ENCODE assay signal across 18 cellular contexts in the genomic region with DNA sequence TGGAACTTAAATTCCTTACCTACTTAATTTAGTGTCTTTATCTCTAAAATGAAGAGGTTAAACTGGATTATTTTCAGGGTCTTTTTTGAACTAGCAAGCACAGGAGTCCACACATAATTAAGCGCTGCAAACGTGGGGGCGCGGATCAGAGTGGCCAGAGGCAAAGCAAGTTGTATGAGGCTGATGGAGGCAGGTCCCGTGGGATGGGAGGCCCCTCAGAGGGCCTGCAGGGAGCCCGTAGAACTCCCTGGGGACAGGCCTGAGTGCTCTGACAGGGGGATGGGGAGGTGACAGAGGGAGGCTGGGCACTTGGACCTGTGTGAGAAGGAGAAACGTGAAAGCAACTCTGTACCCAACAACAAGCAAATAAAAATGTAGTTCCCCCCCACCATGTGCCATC.
"Had no signal": no experiment of that assay in that cellular context is flagged by ENCODE, and none has a peak within 500 bp of the region (broad histone marks: within the 10 kb centered on the region; RNA-seq: fewer than 3 reads in every experiment).

No MANE protein-coding gene starts in this region.

- H3K4me1 Mint-ChIP-seq: immature natural killer cell; naive thymus-derived CD8-positive, alpha-beta T cell; stimulated activated effector memory CD8-positive, alpha-beta T cell treated with anti-CD3 and anti-CD28 coated beads, Interleukin-12 subunit alpha, Interleukin-12 subunit beta, amount 100 ng/mL, for 72 hours had no signal

- H3K36me3 Mint-ChIP-seq: activated naive CD4-positive, alpha-beta T cell treated with anti-CD3 and anti-CD28 coated beads, Interleukin-2, amount 50 U/mL, for 72 hours; immature natural killer cell; memory B cell; naive thymus-derived CD8-positive, alpha-beta T cell; stimulated activated effector memory CD8-positive, alpha-beta T cell treated with anti-CD3 and anti-CD28 coated beads, Interleukin-12 subunit alpha, Interleukin-12 subunit beta, amount 100 ng/mL, for 72 hours had no signal

- H3K27ac Mint-ChIP-seq: activated T-helper 1 cell treated with anti-CD3 and anti-CD28 coated beads, Interleukin-12 subunit alpha, Interleukin-12 subunit beta, Interleukin-2, Interleukin-4 antibody, amounts not matched to agents 30 ng/mL and 10 ng/mL and 1 ng/mL, durations not matched to agents 14 hours and 24 hours and 36 hours; dendritic cell treated with granulocyte-macrophage colony-stimulating factor and Interleukin-4, amounts not matched to agents 40 ng/mL and 50 ng/mL, for 4 days; immature natural killer cell; memory B cell; naive thymus-derived CD8-positive, alpha-beta T cell; stimulated activated effector memory CD8-positive, alpha-beta T cell treated with anti-CD3 and anti-CD28 coated beads, Interleukin-12 subunit alpha, Interleukin-12 subunit beta, amount 100 ng/mL, for 72 hours had no signal

- DNase-seq: activated CD4-positive, alpha-beta T cell treated with anti-CD3 and anti-CD28 coated beads, Interleukin-2, amount 50 U/mL, for 1 hour; activated CD8-positive, alpha-beta memory T cell treated with anti-CD3 and anti-CD28 coated beads for 24 hours; activated gamma-delta T cell treated with Interleukin-2 at 50 U/mL for 16 hours; effector CD8-positive, alpha-beta T cell; immature natural killer cell; kidney glomerular epithelial cell; naive thymus-derived CD8-positive, alpha-beta T cell; sigmoid colon; stimulated activated CD4-positive, alpha-beta T cell treated with anti-CD3 and anti-CD28 coated beads, Interleukin-4, amount 100 ng/mL, for 24 hours; stomach; T1000 had no signal

- H3K36me3 ChIP-seq: adrenal gland, sigmoid colon, stomach, upper lobe of left lung had no signal

- H3K27me3 ChIP-seq: adrenal gland, sigmoid colon, stomach, upper lobe of left lung had no signal

- H3K9me3 Mint-ChIP-seq: activated naive CD4-positive, alpha-beta T cell treated with anti-CD3 and anti-CD28 coated beads, Interleukin-2, amount 50 U/mL, for 72 hours; activated T-helper 1 cell treated with anti-CD3 and anti-CD28 coated beads, Interleukin-12 subunit alpha, Interleukin-12 subunit beta, Interleukin-2, Interleukin-4 antibody, amounts not matched to agents 30 ng/mL and 10 ng/mL and 1 ng/mL, durations not matched to agents 14 hours and 24 hours and 36 hours; dendritic cell treated with granulocyte-macrophage colony-stimulating factor and Interleukin-4, amounts not matched to agents 40 ng/mL and 50 ng/mL, for 4 days; immature natural killer cell; memory B cell; naive thymus-derived CD8-positive, alpha-beta T cell; stimulated activated effector memory CD8-positive, alpha-beta T cell treated with anti-CD3 and anti-CD28 coated beads, Interleukin-12 subunit alpha, Interleukin-12 subunit beta, amount 100 ng/mL, for 72 hours had no signal

- H3K4me3 ChIP-seq: adrenal gland, sigmoid colon, stomach, upper lobe of left lung had no signal

- H3K9me3 ChIP-seq: adrenal gland, sigmoid colon, stomach, upper lobe of left lung had no signal

- H3K4me3 Mint-ChIP-seq: activated T-helper 1 cell treated with anti-CD3 and anti-CD28 coated beads, Interleukin-12 subunit alpha, Interleukin-12 subunit beta, Interleukin-2, Interleukin-4 antibody, amounts not matched to agents 30 ng/mL and 10 ng/mL and 1 ng/mL, durations not matched to agents 14 hours and 24 hours and 36 hours; dendritic cell treated with granulocyte-macrophage colony-stimulating factor and Interleukin-4, amounts not matched to agents 40 ng/mL and 50 ng/mL, for 4 days; immature natural killer cell; memory B cell; naive thymus-derived CD8-positive, alpha-beta T cell; stimulated activated effector memory CD8-positive, alpha-beta T cell treated with anti-CD3 and anti-CD28 coated beads, Interleukin-12 subunit alpha, Interleukin-12 subunit beta, amount 100 ng/mL, for 72 hours had no signal
